1 cellular context compared by ENCODE assay signal in genomic region chr7:151696738-151697514, GRCh38.
TF ChIP-seq lines count a peak whose summit lies in the region.

No MANE protein-coding gene starts in this region.

TF ChIP-seq in H1, 55 proteins besides CTCF, POLR2A, EP300 and RAD21 (continued from another document):
- no peak for TF ChIP-seq NANOG (IDR thresholded peaks at IDR 0.05; ENCODE audit: insufficient read depth, low read depth, low read length, poor library complexity, severe bottlenecking)
- no peak for TF ChIP-seq YY1 (IDR thresholded peaks at IDR 0.05; ENCODE audit: low read depth, low read length)
- no peak for TF ChIP-seq CHD2 (IDR thresholded peaks at IDR 0.05; ENCODE audit: low read length)
- no peak for TF ChIP-seq BCL11A (IDR thresholded peaks at IDR 0.05; ENCODE audit: low read depth in 2 of 2, low read length in 2 of 2)
